Comparison of ENCODE assay signal across 1 cellular context in genomic region chr6:134174790-134175531, GRCh38.
TF ChIP-seq lines count a peak whose summit lies in the region.

No MANE protein-coding gene starts in this region.

TF ChIP-seq in HepG2, 621 proteins besides CTCF, POLR2A, EP300 and RAD21 (continued from another document):
- peak; percentile 71; the same call in 1 of the 2 replicates for TF ChIP-seq MIER3 (CRISPR knock-in tag; IDR thresholded peaks at IDR 0.05; ENCODE audit: borderline replicate concordance)
- peak; percentile 98 for TF ChIP-seq POLR2AphosphoS5 (IDR thresholded peaks at IDR 0.05; ENCODE audit: low read depth, low read length)
- peak; percentile 92 for TF ChIP-seq ZNF263 (CRISPR knock-in tag; IDR thresholded peaks at IDR 0.05)
- peak; percentile 72; the same call in 1 of the 2 replicates for TF ChIP-seq ZFP90 (CRISPR knock-in tag; IDR thresholded peaks at IDR 0.05; ENCODE audit: borderline replicate concordance)
- TF ChIP-seq ZNF160 (CRISPR knock-in tag; IDR thresholded peaks at IDR 0.05) = no peak
- TF ChIP-seq PHF20 (CRISPR knock-in tag; IDR thresholded peaks at IDR 0.05) = peak; percentile 57; the same call in 1 of the 2 replicates
- no peak for TF ChIP-seq ZSCAN29 (CRISPR knock-in tag; conservative IDR thresholded peaks at IDR 0.05)
- TF ChIP-seq DNMT1 (CRISPR knock-in tag; IDR thresholded peaks at IDR 0.05) = no peak
- peak; percentile 39; the same call in 1 of the 2 replicates for TF ChIP-seq FOXA3 (CRISPR knock-in tag; IDR thresholded peaks at IDR 0.05)
- no peak for TF ChIP-seq ZUFSP (CRISPR knock-in tag; IDR thresholded peaks at IDR 0.05; ENCODE audit: borderline replicate concordance)
- TF ChIP-seq ZNF709 (CRISPR knock-in tag; IDR thresholded peaks at IDR 0.05) = peak; percentile 87
- no peak for TF ChIP-seq CHD2 (IDR thresholded peaks at IDR 0.05; ENCODE audit: low read depth, low read length)
- TF ChIP-seq ESRRA (CRISPR knock-in tag; IDR thresholded peaks at IDR 0.05; ENCODE audit: low read depth) = no peak; the same call in 1 of the 2 replicates
- TF ChIP-seq RBM39 (IDR thresholded peaks at IDR 0.05; ENCODE audit: low read depth, low read length, poor library complexity, severe bottlenecking) = peak; percentile 73
- peak; percentile 89 for TF ChIP-seq ZFY (CRISPR knock-in tag; IDR thresholded peaks at IDR 0.05)
- TF ChIP-seq TOE1 (CRISPR knock-in tag; IDR thresholded peaks at IDR 0.05) = no peak
- TF ChIP-seq ZIK1 (CRISPR knock-in tag; IDR thresholded peaks at IDR 0.05; ENCODE audit: borderline replicate concordance, low read depth) = peak; percentile 88
- no peak for TF ChIP-seq SYNCRIP (IDR thresholded peaks at IDR 0.05; ENCODE audit: insufficient read depth, low read depth, low read length)
- peak; percentile 59 for TF ChIP-seq HNRNPK (IDR thresholded peaks at IDR 0.05; ENCODE audit: low read depth, low read length, poor library complexity, severe bottlenecking)
- TF ChIP-seq POGZ (CRISPR knock-in tag; IDR thresholded peaks at IDR 0.05) = peak; percentile 69
- TF ChIP-seq YY1 (IDR thresholded peaks at IDR 0.05; ENCODE audit: insufficient read depth, insufficient replicate concordance, low read depth, low read length) = peak; percentile 61
- peak; percentile 65; the same call in 1 of the 2 replicates for TF ChIP-seq ZNF256 (CRISPR knock-in tag; conservative IDR thresholded peaks at IDR 0.05)
- TF ChIP-seq, protein P1, sequence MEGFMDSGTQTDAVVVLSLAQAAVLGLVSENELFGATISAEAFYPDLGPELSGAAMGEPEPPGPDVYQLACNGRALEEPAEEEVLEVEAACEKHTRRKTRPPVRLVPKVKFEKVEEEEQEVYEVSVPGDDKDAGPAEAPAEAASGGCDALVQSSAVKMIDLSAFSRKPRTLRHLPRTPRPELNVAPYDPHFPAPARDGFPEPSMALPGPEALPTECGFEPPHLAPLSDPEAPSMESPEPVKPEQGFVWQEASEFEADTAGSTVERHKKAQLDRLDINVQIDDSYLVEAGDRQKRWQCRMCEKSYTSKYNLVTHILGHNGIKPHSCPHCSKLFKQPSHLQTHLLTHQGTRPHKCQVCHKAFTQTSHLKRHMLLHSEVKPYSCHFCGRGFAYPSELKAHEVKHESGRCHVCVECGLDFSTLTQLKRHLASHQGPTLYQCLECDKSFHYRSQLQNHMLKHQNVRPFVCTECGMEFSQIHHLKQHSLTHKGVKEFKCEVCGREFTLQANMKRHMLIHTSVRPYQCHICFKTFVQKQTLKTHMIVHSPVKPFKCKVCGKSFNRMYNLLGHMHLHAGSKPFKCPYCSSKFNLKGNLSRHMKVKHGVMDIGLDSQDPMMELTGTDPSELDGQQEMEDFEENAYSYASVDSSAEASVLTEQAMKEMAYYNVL (CRISPR knock-in tag; IDR thresholded peaks at IDR 0.05; ENCODE audit: borderline replicate concordance) = peak; percentile 29; the same call in 1 of the 2 replicates
- TF ChIP-seq MED1 (CRISPR knock-in tag; IDR thresholded peaks at IDR 0.05) = peak; percentile 91
- peak; percentile 67; the same call in 1 of the 2 replicates for TF ChIP-seq ZNF451 (CRISPR knock-in tag; IDR thresholded peaks at IDR 0.05)
- peak; percentile 93 for TF ChIP-seq POLR2G (IDR thresholded peaks at IDR 0.05; ENCODE audit: low read depth, low read length)
- peak; percentile 76 for TF ChIP-seq TFDP1 (CRISPR knock-in tag; IDR thresholded peaks at IDR 0.05; ENCODE audit: borderline replicate concordance)
- TF ChIP-seq RFX1 (IDR thresholded peaks at IDR 0.05) = no peak
- TF ChIP-seq IKZF1 (IDR thresholded peaks at IDR 0.05) = no peak
- TF ChIP-seq ZNF124 (CRISPR knock-in tag; IDR thresholded peaks at IDR 0.05) = peak; percentile 20; the same call in 1 of the 2 replicates
- TF ChIP-seq, protein P2, sequence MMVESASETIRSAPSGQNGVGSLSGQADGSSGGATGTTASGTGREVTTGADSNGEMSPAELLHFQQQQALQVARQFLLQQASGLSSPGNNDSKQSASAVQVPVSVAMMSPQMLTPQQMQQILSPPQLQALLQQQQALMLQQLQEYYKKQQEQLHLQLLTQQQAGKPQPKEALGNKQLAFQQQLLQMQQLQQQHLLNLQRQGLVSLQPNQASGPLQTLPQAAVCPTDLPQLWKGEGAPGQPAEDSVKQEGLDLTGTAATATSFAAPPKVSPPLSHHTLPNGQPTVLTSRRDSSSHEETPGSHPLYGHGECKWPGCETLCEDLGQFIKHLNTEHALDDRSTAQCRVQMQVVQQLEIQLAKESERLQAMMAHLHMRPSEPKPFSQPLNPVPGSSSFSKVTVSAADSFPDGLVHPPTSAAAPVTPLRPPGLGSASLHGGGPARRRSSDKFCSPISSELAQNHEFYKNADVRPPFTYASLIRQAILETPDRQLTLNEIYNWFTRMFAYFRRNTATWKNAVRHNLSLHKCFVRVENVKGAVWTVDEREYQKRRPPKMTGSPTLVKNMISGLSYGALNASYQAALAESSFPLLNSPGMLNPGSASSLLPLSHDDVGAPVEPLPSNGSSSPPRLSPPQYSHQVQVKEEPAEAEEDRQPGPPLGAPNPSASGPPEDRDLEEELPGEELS (CRISPR knock-in tag; IDR thresholded peaks at IDR 0.05) = peak; percentile 56
- TF ChIP-seq ZNF788 (CRISPR knock-in tag; IDR thresholded peaks at IDR 0.05; ENCODE audit: borderline replicate concordance) = peak; percentile 56; the same call in 1 of the 2 replicates
- no peak for TF ChIP-seq NR3C1 (CRISPR knock-in tag; IDR thresholded peaks at IDR 0.05)
- TF ChIP-seq ZNF761 (CRISPR knock-in tag; conservative IDR thresholded peaks at IDR 0.05) = no peak
- TF ChIP-seq HOXA3 (CRISPR knock-in tag; IDR thresholded peaks at IDR 0.05) = peak; percentile 74; the same call in 1 of the 2 replicates
- TF ChIP-seq KLF16 (CRISPR knock-in tag; IDR thresholded peaks at IDR 0.05) = peak in 1 of 2 experiments; percentile 91; a peak in 2 of 4 replicates
- 0 out of 2 replicates have a peak, but pooled peaks have one; percentile 36 for TF ChIP-seq FOXK1 (CRISPR knock-in tag; IDR thresholded peaks at IDR 0.05; ENCODE audit: borderline replicate concordance, low read depth)
- TF ChIP-seq ZNF703 (CRISPR knock-in tag; IDR thresholded peaks at IDR 0.05; ENCODE audit: borderline replicate concordance) = peak; percentile 83
- TF ChIP-seq ZNF510 (CRISPR knock-in tag; IDR thresholded peaks at IDR 0.05; ENCODE audit: low read depth) = 0 out of 2 replicates have a peak, but pooled peaks have one; percentile 23
- peak; percentile 87 for TF ChIP-seq IKZF5 (CRISPR knock-in tag; IDR thresholded peaks at IDR 0.05)
- TF ChIP-seq ZNF850 (CRISPR knock-in tag; conservative IDR thresholded peaks at IDR 0.05) = 0 out of 2 replicates have a peak, but pooled peaks have one; percentile 63
- 0 out of 2 replicates have a peak, but pooled peaks have one; percentile 67 for TF ChIP-seq MLXIP (CRISPR knock-in tag; IDR thresholded peaks at IDR 0.05; ENCODE audit: borderline replicate concordance)
- peak; percentile 75; the same call in 1 of the 2 replicates for TF ChIP-seq TOPORS (CRISPR knock-in tag; IDR thresholded peaks at IDR 0.05)
- TF ChIP-seq FOXP1 (IDR thresholded peaks at IDR 0.05) = no peak
- peak; percentile 13; the same call in 1 of the 2 replicates for TF ChIP-seq FOXP1 (CRISPR knock-in tag; IDR thresholded peaks at IDR 0.05)
- TF ChIP-seq GTF2F1 (IDR thresholded peaks at IDR 0.05; ENCODE audit: low read length) = peak; percentile 88
